In genomic region chr1:183817576-183818288, GRCh38 we compare ENCODE assay signal across 1 cellular context.
TF ChIP-seq lines count a peak whose summit lies in the region.

No MANE protein-coding gene starts in this region.

TF ChIP-seq in GM12878, 131 proteins besides CTCF, POLR2A, EP300 and RAD21:
- TF ChIP-seq ZNF24 (IDR thresholded peaks at IDR 0.05) (no peak), EGR1 (IDR thresholded peaks at IDR 0.05; ENCODE audit: borderline replicate concordance in 1 of 2, low read depth in 2 of 2, low read length in 2 of 2) (no peak), ZZZ3 (IDR thresholded peaks at IDR 0.05; ENCODE audit: control insufficient read depth, insufficient read length, low read depth) (no peak), JUND (IDR thresholded peaks at IDR 0.05; ENCODE audit: low read depth, low read length) (no peak), POU2F2 (IDR thresholded peaks at IDR 0.05; ENCODE audit: borderline replicate concordance, low read depth, low read length) (no peak), IRF4 (IDR thresholded peaks at IDR 0.05; ENCODE audit: low read depth, low read length) (no peak), NKRF (conservative IDR thresholded peaks at IDR 0.05) (no peak), SKIL (IDR thresholded peaks at IDR 0.05; ENCODE audit: low read depth, poor library complexity, severe bottlenecking) (no peak)
